18 cellular contexts compared by ENCODE assay signal in genomic region chr4:99645036-99645435, GRCh38. TPM values are rescaled to one million over a fixed set of nuclear protein-coding genes. Genes with fewer than 3 reads are reported as not detected.
"Had no signal": no experiment of that assay in that cellular context is flagged by ENCODE, and none has a peak within 500 bp of the region (broad histone marks: within the 10 kb centered on the region; RNA-seq: fewer than 3 reads in every experiment).

No MANE protein-coding gene starts in this region.

- H3K27ac ChIP-seq: thyroid gland, uterus, VCaP had no signal

- H3K4me3 Mint-ChIP-seq: activated CD8-positive, alpha-beta T cell treated with anti-CD3 and anti-CD28 coated beads, Interleukin-2, amount 10 ng/mL, durations not matched to agents 7 days and 5 days; mesothelial cell of epicardium; stimulated activated naive CD8-positive, alpha-beta T cell treated with anti-CD3 and anti-CD28 coated beads, Interleukin-15, amount 100 ng/mL, for 72 hours had no signal

- H3K36me3 Mint-ChIP-seq: mesothelial cell of epicardium had no signal

- H3K4me1 Mint-ChIP-seq: stimulated activated naive CD8-positive, alpha-beta T cell treated with anti-CD3 and anti-CD28 coated beads, Interleukin-15, amount 100 ng/mL, for 72 hours had no signal

- H3K4me3 ChIP-seq: thyroid gland, uterus had no signal

- H3K9me3 Mint-ChIP-seq: mesothelial cell of epicardium; stimulated activated naive CD8-positive, alpha-beta T cell treated with anti-CD3 and anti-CD28 coated beads, Interleukin-15, amount 100 ng/mL, for 72 hours had no signal

- H3K4me1 ChIP-seq: thyroid gland, uterus had no signal

- DNase-seq: activated CD4-positive, alpha-beta T cell treated with anti-CD3 and anti-CD28 coated beads for 48 hours; activated CD8-positive, alpha-beta memory T cell treated with anti-CD3 and anti-CD28 coated beads, Interleukin-2, amount 50 U/mL, for 48 hours; activated CD8-positive, alpha-beta T cell treated with anti-CD3 and anti-CD28 coated beads, Interleukin-2, amount 10 ng/mL, durations not matched to agents 7 days and 5 days; activated naive CD4-positive, alpha-beta T cell treated with Interleukin-2 at 50 U/mL for 16 hours; cerebellar nuclear complex; dermis blood vessel endothelial cell; erythroblast; occipital lobe; stimulated activated CD4-positive, alpha-beta T cell treated with anti-CD3 and anti-CD28 coated beads, Interleukin-4, amount 100 ng/mL, for 1 hour; stimulated activated CD8-positive, alpha-beta memory T cell treated with anti-CD3 and anti-CD28 coated beads, Interleukin-4, amount 100 ng/mL, for 48 hours; stimulated activated naive CD8-positive, alpha-beta T cell treated with anti-CD3 and anti-CD28 coated beads, Interleukin-15, amount 100 ng/mL, for 72 hours; thyroid gland; uterus had no signal

- H3K36me3 ChIP-seq: thyroid gland, uterus had no signal

- H3K9me3 ChIP-seq: thyroid gland, uterus had no signal

- H3K27ac Mint-ChIP-seq: activated CD8-positive, alpha-beta T cell treated with anti-CD3 and anti-CD28 coated beads, Interleukin-2, amount 10 ng/mL, durations not matched to agents 7 days and 5 days; mesothelial cell of epicardium; stimulated activated naive CD8-positive, alpha-beta T cell treated with anti-CD3 and anti-CD28 coated beads, Interleukin-15, amount 100 ng/mL, for 72 hours had no signal

- H3K27me3 ChIP-seq: thyroid gland, uterus had no signal

- ATAC-seq: activated CD8-positive, alpha-beta T cell treated with anti-CD3 and anti-CD28 coated beads, Interleukin-2, amount 10 ng/mL, durations not matched to agents 7 days and 5 days; stimulated activated naive CD8-positive, alpha-beta T cell treated with anti-CD3 and anti-CD28 coated beads, Interleukin-15, amount 100 ng/mL, for 72 hours had no signal

RNA-seq across cellular contexts. Expression of gene C4orf54, which starts 12.6 kb away (rescaled TPM):
- total RNA-seq: activated CD8-positive, alpha-beta T cell treated with anti-CD3 and anti-CD28 coated beads, Interleukin-2, amount 10 ng/mL, durations not matched to agents 7 days and 5 days; kidney epithelial cell; pulmonary artery endothelial cell had no signal
- polyA plus RNA-seq: liver had no signal
